9 cellular contexts compared by ENCODE assay signal in the genomic region with DNA sequence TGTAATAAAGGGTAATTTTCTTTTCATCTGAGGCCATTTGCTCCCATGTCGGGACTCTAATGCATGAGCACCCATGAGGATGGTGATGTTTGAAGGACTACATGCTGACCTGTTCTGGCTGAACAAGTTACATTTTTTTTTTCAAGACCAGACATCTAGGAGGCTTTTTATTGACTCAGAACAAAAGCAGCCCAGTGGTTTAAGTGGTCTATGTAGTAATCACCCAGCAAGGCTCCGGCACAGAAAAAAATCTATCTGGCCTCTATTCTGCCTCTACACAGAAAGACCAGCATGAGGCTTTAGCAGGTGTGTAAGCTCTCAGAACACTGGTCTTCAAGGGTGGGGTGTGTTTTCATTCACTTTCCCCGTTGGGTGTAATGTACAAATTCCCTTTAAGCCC. TPM values are rescaled to one million over a fixed set of nuclear protein-coding genes. Genes with fewer than 3 reads are reported as not detected.
DNase-seq lines count a peak whose midpoint lies in the region; ATAC-seq, FAIRE-seq and TF ChIP-seq lines count a peak whose summit lies in the region.
"Had no signal": no experiment of that assay in that cellular context is flagged by ENCODE, and none has a peak within 500 bp of the region (broad histone marks: within the 10 kb centered on the region; RNA-seq: fewer than 3 reads in every experiment).

No MANE protein-coding gene starts in this region.

- peak; percentile 84 for ATAC-seq in HG03095 (IDR thresholded peaks at IDR 0.05; ENCODE audit: unreplicated experiment)
- peak; percentile 56 for ATAC-seq in RWPE2 (ENCODE audit: low read depth)

- no peak overlapping the region for H2AFZ ChIP-seq in mammary epithelial cell (ENCODE audit: low read depth, low read length)

- no peak overlapping the region for H3K4me2 ChIP-seq in mammary epithelial cell (ENCODE audit: insufficient read depth, low read depth, low read length)

- BruUV-seq in mammary epithelial cell (replicated peaks; lab: Mats Ljungman, UMichigan): no TSS peak

- H3K9me3 ChIP-seq in mammary epithelial cell (replicated peaks; ENCODE audit: insufficient read depth, low read length): no peaks in the 10 kb centered on the region
- H3K9me3 ChIP-seq in breast epithelium: no peaks in the 10 kb centered on the region
- H3K9me3 ChIP-seq in RWPE2 (ENCODE audit: severe bottlenecking): no peaks in the 10 kb centered on the region
- no peaks in the 10 kb centered on the region for H3K9me3 ChIP-seq in WERI-Rb-1 (ENCODE audit: severe bottlenecking)

- 42% methylated on average over 3 of the region's 3 CpGs for WGBS in mammary epithelial cell (ENCODE audit: low coverage, missing lambda C conversion rate)

- TF ChIP-seq POLR2A in breast epithelium (IDR thresholded peaks at IDR 0.05): no peak

- TF ChIP-seq CTCF in mammary epithelial cell (conservative IDR thresholded peaks at IDR 0.05 in 1 of 2, IDR thresholded peaks at IDR 0.05 in 1 of 2; ENCODE audit: extremely low read depth in 1 of 2, insufficient read depth in 1 of 2, low read depth in 1 of 2, low read length in 2 of 2) (no peak), breast epithelium (IDR thresholded peaks at IDR 0.05) (no peak), RWPE2 (IDR thresholded peaks at IDR 0.05; ENCODE audit: poor library complexity, severe bottlenecking) (no peak), WERI-Rb-1 (IDR thresholded peaks at IDR 0.05; ENCODE audit: low read depth, low read length) (no peak)

- peaks cover 26% of the 10 kb centered on the region for H3K4me1 ChIP-seq in mammary epithelial cell (ENCODE audit: insufficient read depth, low read length)
- no peaks in the 10 kb centered on the region for H3K4me1 ChIP-seq in breast epithelium
- peaks cover 22% of the 10 kb centered on the region for H3K4me1 ChIP-seq in RWPE2 (ENCODE audit: insufficient read depth, poor library complexity, severe bottlenecking)

- no peak overlapping the region for H3K4me3 ChIP-seq in mammary epithelial cell (replicated peaks in 1 of 3; ENCODE audit: insufficient read depth in 1 of 3, low read depth in 2 of 3, low read length in 3 of 3)
- no peak overlapping the region for H3K4me3 ChIP-seq in breast epithelium
- no peak overlapping the region for H3K4me3 ChIP-seq in RWPE2 (ENCODE audit: severe bottlenecking)
- H3K4me3 ChIP-seq in WERI-Rb-1 (ENCODE audit: low read depth, low read length): no peak overlapping the region

- FAIRE-seq in urothelium cell line (lab: Jason Lieb, UNC): no peak

- H3K79me2 ChIP-seq in mammary epithelial cell (ENCODE audit: insufficient read depth, low read length): peaks cover 25% of the 10 kb centered on the region

- dilution Hi-C loops in mammary epithelial cell (cut with HindIII; ENCODE audit: low sequenced_read_pairs): loop anchor here (10.0 kb wide), 1 partner anchor 115 kb away; no protein-coding TSS in a partner anchor

- H3K36me3 ChIP-seq in mammary epithelial cell (ENCODE audit: insufficient read depth, low read length) (no peaks in the 10 kb centered on the region), breast epithelium (no peaks in the 10 kb centered on the region), RWPE2 (ENCODE audit: low read depth) (no peaks in the 10 kb centered on the region; the same call in 1 of the 2 replicates), WERI-Rb-1 (no peaks in the 10 kb centered on the region)

- H3K27ac ChIP-seq in mammary epithelial cell (ENCODE audit: insufficient read depth, low read depth, low read length) (no peak overlapping the region), breast epithelium (no peak overlapping the region), RWPE2 (ENCODE audit: poor library complexity, severe bottlenecking) (peak overlapping the region; percentile 33), WERI-Rb-1 (no peak overlapping the region)

- no peaks in the 10 kb centered on the region for H4K20me1 ChIP-seq in mammary epithelial cell (ENCODE audit: insufficient read depth, low read length)

- H3K27me3 ChIP-seq in mammary epithelial cell (ENCODE audit: insufficient read depth, low read length) (no peaks in the 10 kb centered on the region), breast epithelium (no peaks in the 10 kb centered on the region), RWPE2 (ENCODE audit: insufficient read depth, poor library complexity, severe bottlenecking) (no peaks in the 10 kb centered on the region), WERI-Rb-1 (ENCODE audit: insufficient read depth, low read depth, severe bottlenecking) (no peaks in the 10 kb centered on the region)

- intact Hi-C loops in mammary epithelial cell (cut with micrococcal nuclease): loop anchor here (1.0 to 2.0 kb wide), 2 partner anchors 14 to 79 kb away; no protein-coding TSS in a partner anchor
- intact Hi-C loops in breast epithelium (cut with DNase I; ENCODE audit: low total_unique reads): no loop called here

- H3K9ac ChIP-seq in mammary epithelial cell (ENCODE audit: insufficient read depth, low read length): no peak overlapping the region

- in situ Hi-C loops in mammary epithelial cell (cut with MboI; ENCODE audit: low sequenced_read_pairs in 2 of 2): no loop called here

- CTCF ChIA-PET in mammary epithelial cell (lab: Charles Lee; ENCODE audit: low non-redundant PET): interaction anchor here (0.6 to 1.8 kb wide), 2 partner anchors 21 to 63 kb away, joined by 4 to 10 read pairs; no protein-coding TSS in a partner anchor

- DNase-seq in mammary epithelial cell: peak; percentile 68
- DNase-seq in breast epithelium (ENCODE audit: low spot score in 2 of 2): no peak
- DNase-seq in RWPE2 (ENCODE audit: low spot score): no peak
- peak; percentile 46 for DNase-seq in urothelium cell line (ENCODE audit: low spot score)
- DNase-seq in activated effector memory CD4-positive, alpha-beta T cell treated with Interleukin-2 at 50 U/mL for 16 hours: no peak
- DNase-seq in UCSD-AML1 (lab: John Stamatoyannopoulos, UW; ENCODE audit: unreplicated experiment): no peak
- no peak for DNase-seq in WERI-Rb-1
- DNase-seq: CD4-positive, CD25-positive, alpha-beta regulatory T cell had no signal

RNA-seq across cellular contexts. Expression of a gene that starts 15.8 kb away (rescaled TPM):
- total RNA-seq in mammary epithelial cell (1 to 10 TPM; 4.5 to 5.6 TPM), breast epithelium (1 to 10 TPM in 1 of 3 donors, under 1 TPM in 2; 0.16 to 1.3 (median 0.33) TPM)
- polyA plus RNA-seq in mammary epithelial cell: 2.4 TPM
- polyA minus RNA-seq in mammary epithelial cell: 6.3 TPM

Comparison
In these comparisons a context has a peak if more than half of its experiments do, and no peak if none do; other contexts are left out.
1. DNase-seq: peak in mammary epithelial cell (single experiment) and urothelium cell line (single experiment); none in breast epithelium (0 of 2), RWPE2 (single experiment), activated effector memory CD4-positive, alpha-beta T cell treated with Interleukin-2 at 50 U/mL for 16 hours (single experiment), UCSD-AML1 (single experiment) and WERI-Rb-1 (single experiment).